13 cellular contexts compared by ENCODE assay signal in genomic region chr18:11005528-11005927, GRCh38.
DNase-seq lines count a peak whose midpoint lies in the region; TF ChIP-seq lines count a peak whose summit lies in the region.
"Had no signal": no experiment of that assay in that cellular context is flagged by ENCODE, and none has a peak within 500 bp of the region (broad histone marks: within the 10 kb centered on the region; RNA-seq: fewer than 3 reads in every experiment).

No MANE protein-coding gene starts in this region.

- 41 to 46% methylated on average over 5 of the region's 5 CpGs for WGBS in esophagus, 2 donors

- no peak overlapping the region for H3K4me3 ChIP-seq in esophagus (ENCODE audit: low read depth in 1 of 2, low read length in 2 of 2)
- peak overlapping the region; percentile 11 for H3K4me3 ChIP-seq in mucosa of stomach (ENCODE audit: low read length)
- H3K4me3 ChIP-seq: suprapubic skin had no signal

- H3K4me1 ChIP-seq in esophagus (ENCODE audit: control insufficient read depth in 2 of 2, insufficient read depth in 2 of 2, low read length in 1 of 2) (peaks cover 0 to 3% of the 10 kb centered on the region in 2 donors), mucosa of stomach (ENCODE audit: control insufficient read depth, insufficient read depth, low read length) (peaks cover 21% of the 10 kb centered on the region)

- no peak overlapping the region for H3K4me3 Mint-ChIP-seq in mesothelial cell of epicardium
- H3K4me3 Mint-ChIP-seq: activated naive CD8-positive, alpha-beta T cell; CD4-positive, alpha-beta memory T cell had no signal

- H3K9ac ChIP-seq in mucosa of stomach (ENCODE audit: low read length), result peak overlapping the region; percentile 58

- DNase-seq in DMS 273 (lab: John Stamatoyannopoulos, UW; ENCODE audit: unreplicated experiment), result peak; percentile 73
- DNase-seq in NCI-H2196 (lab: John Stamatoyannopoulos, UW; ENCODE audit: unreplicated experiment), result peak; percentile 64
- DNase-seq in mesothelial cell of epicardium (ENCODE audit: low spot score in 2 of 2, unreplicated experiment in 2 of 2), result no peak
- DNase-seq in NCI-H2107 (lab: John Stamatoyannopoulos, UW), result no peak
- DNase-seq in NCI-H2081 treated with DMSO at 0.1 percent for 48 hours (lab: John Stamatoyannopoulos, UW), result no peak
- no peak for DNase-seq in activated CD4-positive, alpha-beta T cell treated with anti-CD3 and anti-CD28 coated beads for 1 hour
- DNase-seq: CD4-positive, alpha-beta memory T cell; NCI-H2029; stimulated activated CD4-positive, alpha-beta T cell treated with anti-CD3 and anti-CD28 coated beads, Interleukin-12 subunit alpha, Interleukin-12 subunit beta, amount 100 ng/mL, for 4 hours had no signal

- no peaks in the 10 kb centered on the region for H3K27me3 ChIP-seq in esophagus (ENCODE audit: control insufficient read depth in 1 of 2, insufficient read depth in 2 of 2, low read length in 2 of 2)
- H3K27me3 ChIP-seq in mucosa of stomach (ENCODE audit: control insufficient read depth, insufficient read depth, low read length), result no peaks in the 10 kb centered on the region
- H3K27me3 ChIP-seq: suprapubic skin had no signal

- H3K9me3 ChIP-seq in esophagus (ENCODE audit: control insufficient read depth in 2 of 2, insufficient read depth in 1 of 2, low read depth in 1 of 2, low read length in 1 of 2) (no peaks in the 10 kb centered on the region), mucosa of stomach (ENCODE audit: control insufficient read depth, low read length) (no peaks in the 10 kb centered on the region)
- H3K9me3 ChIP-seq: suprapubic skin had no signal

- H3K36me3 Mint-ChIP-seq in mesothelial cell of epicardium, result no peaks in the 10 kb centered on the region
- H3K36me3 Mint-ChIP-seq: activated naive CD8-positive, alpha-beta T cell; CD4-positive, alpha-beta memory T cell had no signal

- no peaks in the 10 kb centered on the region for H3K4me1 Mint-ChIP-seq in mesothelial cell of epicardium
- H3K4me1 Mint-ChIP-seq: CD4-positive, alpha-beta memory T cell had no signal

- no peaks in the 10 kb centered on the region for H3K9me3 Mint-ChIP-seq in mesothelial cell of epicardium

- no peaks in the 10 kb centered on the region for H3K27me3 Mint-ChIP-seq in mesothelial cell of epicardium (ENCODE audit: low read depth)
- H3K27me3 Mint-ChIP-seq: activated naive CD8-positive, alpha-beta T cell; CD4-positive, alpha-beta memory T cell had no signal

- H3K36me3 ChIP-seq in esophagus (ENCODE audit: control insufficient read depth in 2 of 2, insufficient read depth in 2 of 2, low read length in 1 of 2) (no peaks in the 10 kb centered on the region), mucosa of stomach (ENCODE audit: control insufficient read depth, insufficient read depth, low read length) (no peaks in the 10 kb centered on the region)
- H3K36me3 ChIP-seq: suprapubic skin had no signal

- TF ChIP-seq CTCF in mesothelial cell of epicardium (IDR thresholded peaks at IDR 0.05; ENCODE audit: unreplicated experiment), result no peak

- no peak overlapping the region for H3K27ac Mint-ChIP-seq in mesothelial cell of epicardium
- H3K27ac Mint-ChIP-seq: activated naive CD8-positive, alpha-beta T cell; CD4-positive, alpha-beta memory T cell had no signal

- peak overlapping the region; percentile 38 to 66 for H3K27ac ChIP-seq in esophagus (ENCODE audit: low read depth in 2 of 2, low read length in 1 of 2)
- H3K27ac ChIP-seq: suprapubic skin had no signal

Comparison
In these comparisons a context has a peak if more than half of its experiments do, and no peak if none do; other contexts are left out.
1. DNase-seq: peak in DMS 273 (single experiment) and NCI-H2196 (single experiment); none in mesothelial cell of epicardium (0 of 2), NCI-H2107 (single experiment), NCI-H2081 treated with DMSO at 0.1 percent for 48 hours (single experiment) and activated CD4-positive, alpha-beta T cell treated with anti-CD3 and anti-CD28 coated beads for 1 hour (single experiment).